Comparison of ENCODE assay signal across 1 cellular context in the genomic region with DNA sequence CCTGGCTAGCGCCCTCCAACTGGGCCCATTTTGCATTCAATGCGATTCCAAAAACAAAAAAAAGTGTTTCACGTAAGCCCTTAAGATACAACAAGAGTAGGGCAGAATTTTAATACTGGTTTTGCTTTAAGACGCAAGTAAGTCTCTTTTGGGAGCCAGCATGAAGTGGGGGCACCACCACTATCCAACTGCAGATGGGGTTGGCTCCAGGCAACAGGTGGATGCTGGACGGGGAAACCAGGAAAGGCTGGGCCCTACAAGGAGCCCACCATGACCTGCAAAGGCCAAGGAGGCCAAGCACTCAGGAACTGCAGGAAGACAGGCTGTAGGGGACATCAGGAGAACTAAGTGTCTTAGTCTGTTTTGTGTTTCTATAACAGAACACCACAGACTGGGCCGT.
TF ChIP-seq lines count a peak whose summit lies in the region.

No MANE protein-coding gene starts in this region.

TF ChIP-seq in SK-N-SH treated with all-trans-retinoic acid at 6 μM for 48 hours, 23 proteins besides CTCF, POLR2A, EP300 and RAD21 (continued from another document):
- TF ChIP-seq ESRRG (CRISPR knock-in tag; IDR thresholded peaks at IDR 0.05) = no peak
- no peak for TF ChIP-seq PPARA (CRISPR knock-in tag; IDR thresholded peaks at IDR 0.05; ENCODE audit: borderline replicate concordance)
- no peak for TF ChIP-seq ZFP3 (CRISPR knock-in tag; IDR thresholded peaks at IDR 0.05)
- TF ChIP-seq TOX (CRISPR knock-in tag; IDR thresholded peaks at IDR 0.05; ENCODE audit: borderline replicate concordance) = no peak
- TF ChIP-seq, protein P1, sequence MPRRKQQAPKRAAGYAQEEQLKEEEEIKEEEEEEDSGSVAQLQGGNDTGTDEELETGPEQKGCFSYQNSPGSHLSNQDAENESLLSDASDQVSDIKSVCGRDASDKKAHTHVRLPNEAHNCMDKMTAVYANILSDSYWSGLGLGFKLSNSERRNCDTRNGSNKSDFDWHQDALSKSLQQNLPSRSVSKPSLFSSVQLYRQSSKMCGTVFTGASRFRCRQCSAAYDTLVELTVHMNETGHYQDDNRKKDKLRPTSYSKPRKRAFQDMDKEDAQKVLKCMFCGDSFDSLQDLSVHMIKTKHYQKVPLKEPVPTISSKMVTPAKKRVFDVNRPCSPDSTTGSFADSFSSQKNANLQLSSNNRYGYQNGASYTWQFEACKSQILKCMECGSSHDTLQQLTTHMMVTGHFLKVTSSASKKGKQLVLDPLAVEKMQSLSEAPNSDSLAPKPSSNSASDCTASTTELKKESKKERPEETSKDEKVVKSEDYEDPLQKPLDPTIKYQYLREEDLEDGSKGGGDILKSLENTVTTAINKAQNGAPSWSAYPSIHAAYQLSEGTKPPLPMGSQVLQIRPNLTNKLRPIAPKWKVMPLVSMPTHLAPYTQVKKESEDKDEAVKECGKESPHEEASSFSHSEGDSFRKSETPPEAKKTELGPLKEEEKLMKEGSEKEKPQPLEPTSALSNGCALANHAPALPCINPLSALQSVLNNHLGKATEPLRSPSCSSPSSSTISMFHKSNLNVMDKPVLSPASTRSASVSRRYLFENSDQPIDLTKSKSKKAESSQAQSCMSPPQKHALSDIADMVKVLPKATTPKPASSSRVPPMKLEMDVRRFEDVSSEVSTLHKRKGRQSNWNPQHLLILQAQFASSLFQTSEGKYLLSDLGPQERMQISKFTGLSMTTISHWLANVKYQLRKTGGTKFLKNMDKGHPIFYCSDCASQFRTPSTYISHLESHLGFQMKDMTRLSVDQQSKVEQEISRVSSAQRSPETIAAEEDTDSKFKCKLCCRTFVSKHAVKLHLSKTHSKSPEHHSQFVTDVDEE (CRISPR knock-in tag; IDR thresholded peaks at IDR 0.05) = no peak
- TF ChIP-seq ZNF565 (CRISPR knock-in tag; conservative IDR thresholded peaks at IDR 0.05; ENCODE audit: low read depth) = no peak
- TF ChIP-seq, protein P2, sequence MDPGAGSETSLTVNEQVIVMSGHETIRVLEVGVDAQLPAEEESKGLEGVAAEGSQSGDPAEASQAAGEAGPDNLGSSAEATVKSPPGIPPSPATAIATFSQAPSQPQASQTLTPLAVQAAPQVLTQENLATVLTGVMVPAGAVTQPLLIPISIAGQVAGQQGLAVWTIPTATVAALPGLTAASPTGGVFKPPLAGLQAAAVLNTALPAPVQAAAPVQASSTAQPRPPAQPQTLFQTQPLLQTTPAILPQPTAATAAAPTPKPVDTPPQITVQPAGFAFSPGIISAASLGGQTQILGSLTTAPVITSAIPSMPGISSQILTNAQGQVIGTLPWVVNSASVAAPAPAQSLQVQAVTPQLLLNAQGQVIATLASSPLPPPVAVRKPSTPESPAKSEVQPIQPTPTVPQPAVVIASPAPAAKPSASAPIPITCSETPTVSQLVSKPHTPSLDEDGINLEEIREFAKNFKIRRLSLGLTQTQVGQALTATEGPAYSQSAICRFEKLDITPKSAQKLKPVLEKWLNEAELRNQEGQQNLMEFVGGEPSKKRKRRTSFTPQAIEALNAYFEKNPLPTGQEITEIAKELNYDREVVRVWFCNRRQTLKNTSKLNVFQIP (CRISPR knock-in tag; IDR thresholded peaks at IDR 0.05; ENCODE audit: borderline replicate concordance, low read depth) = no peak
- TF ChIP-seq ZNF70 (CRISPR knock-in tag; IDR thresholded peaks at IDR 0.05) = no peak
